In the genomic region with DNA sequence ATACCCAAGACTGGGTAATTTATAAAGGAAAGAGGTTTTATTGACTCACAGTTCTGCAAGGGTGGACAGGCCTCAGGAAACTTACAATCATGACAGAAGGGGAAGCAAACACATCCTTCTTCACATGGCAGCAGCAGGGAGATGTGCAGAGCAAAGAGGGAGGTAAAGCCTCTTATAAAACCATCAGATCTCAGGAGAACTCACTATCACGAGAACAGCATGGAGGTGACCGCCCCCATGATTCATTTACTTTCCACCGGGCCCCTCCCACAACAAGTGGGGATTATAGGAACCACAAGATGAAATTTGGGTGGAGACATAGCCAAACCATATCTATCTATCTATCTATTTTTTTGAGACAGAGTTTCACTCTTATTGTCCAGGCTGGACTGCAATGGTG, we compare ENCODE assay signal across 14 cellular contexts. TPM values are rescaled to one million over a fixed set of nuclear protein-coding genes. Genes with fewer than 3 reads are reported as not detected.
"Had no signal": no experiment of that assay in that cellular context is flagged by ENCODE, and none has a peak within 500 bp of the region (broad histone marks: within the 10 kb centered on the region; RNA-seq: fewer than 3 reads in every experiment).

No MANE protein-coding gene starts in this region.

- H3K27ac ChIP-seq: cardiac muscle cell, heart left ventricle, left lung, ovary, sigmoid colon, transverse colon, WERI-Rb-1 had no signal

- H3K27me3 Mint-ChIP-seq: memory B cell; stimulated activated naive B cell treated with anti-CD40 and anti-IgM and Interleukin-4, amounts not matched to agents 10 μg/mL and 1 μg/mL and 100 μg/mL, for 72 hours had no signal

- H3K9me3 ChIP-seq: heart left ventricle, left lung, ovary, sigmoid colon, transverse colon had no signal

- H3K27me3 ChIP-seq: cardiac muscle cell, heart left ventricle, left lung, ovary, sigmoid colon, transverse colon had no signal

- DNase-seq: activated CD4-positive, alpha-beta T cell treated with anti-CD3 and anti-CD28 coated beads for 4 hours; activated CD8-positive, alpha-beta memory T cell treated with anti-CD3 and anti-CD28 coated beads for 24 hours; heart left ventricle; islet precursor cell; left lung; ovary; sigmoid colon; stimulated activated CD4-positive, alpha-beta T cell treated with anti-CD3 and anti-CD28 coated beads, Interleukin-2, amount 100 ng/mL, for 24 hours; stimulated activated naive B cell treated with anti-CD40 and anti-IgM and Interleukin-4, amounts not matched to agents 10 μg/mL and 1 μg/mL and 100 μg/mL, for 72 hours; substantia nigra; transverse colon; WERI-Rb-1 had no signal

- H3K36me3 ChIP-seq: ovary had no signal

- H3K9me3 Mint-ChIP-seq: memory B cell; stimulated activated naive B cell treated with anti-CD40 and anti-IgM and Interleukin-4, amounts not matched to agents 10 μg/mL and 1 μg/mL and 100 μg/mL, for 72 hours had no signal

- H3K4me3 Mint-ChIP-seq: memory B cell; stimulated activated naive B cell treated with anti-CD40 and anti-IgM and Interleukin-4, amounts not matched to agents 10 μg/mL and 1 μg/mL and 100 μg/mL, for 72 hours had no signal

- H3K4me3 ChIP-seq: cardiac muscle cell, heart left ventricle, left lung, ovary, sigmoid colon, transverse colon had no signal

- ATAC-seq: heart left ventricle; left lung; stimulated activated naive B cell treated with anti-CD40 and anti-IgM and Interleukin-4, amounts not matched to agents 10 μg/mL and 1 μg/mL and 100 μg/mL, for 72 hours had no signal

- H3K27ac Mint-ChIP-seq: stimulated activated naive B cell treated with anti-CD40 and anti-IgM and Interleukin-4, amounts not matched to agents 10 μg/mL and 1 μg/mL and 100 μg/mL, for 72 hours had no signal

RNA-seq across cellular contexts. Expression of gene TTLL13, which starts 10.0 kb away (rescaled TPM):
- total RNA-seq: sigmoid colon had no signal
